1 cellular context compared by ENCODE assay signal in genomic region chr11:77776455-77776854, GRCh38.
TF ChIP-seq lines count a peak whose summit lies in the region.

No MANE protein-coding gene starts in this region.

TF ChIP-seq in GM12878, 131 proteins besides CTCF, POLR2A, EP300 and RAD21:
- TF ChIP-seq SMC3 (IDR thresholded peaks at IDR 0.05; ENCODE audit: borderline replicate concordance, low read length), result peak; percentile 30; the same call in 1 of the 2 replicates
- no peak for TF ChIP-seq ZBTB40 (IDR thresholded peaks at IDR 0.05; ENCODE audit: borderline replicate concordance)
